Comparison of ENCODE assay signal across 1 cellular context in genomic region chr2:38394903-38395341, GRCh38.
A peak's percentile ranks its signal among the peaks of the same experiment; 100 is the strongest.
TF ChIP-seq lines count a peak whose summit lies in the region.

No MANE protein-coding gene starts in this region.

TF ChIP-seq in HEK293, 187 proteins besides CTCF, POLR2A, EP300 and RAD21 (continued from another document and continues in another):
- TF ChIP-seq ZBTB11 (tag by site-specific recombination; conservative IDR thresholded peaks at IDR 0.05; ENCODE audit: low read depth) (no peak), ZNF24 (tag by site-specific recombination; IDR thresholded peaks at IDR 0.05) (peak; percentile 92), BCL11A (tag by site-specific recombination; IDR thresholded peaks at IDR 0.05; ENCODE audit: low read depth) (peak; percentile 89), ZNF433 (tag by site-specific recombination; IDR thresholded peaks at IDR 0.05; ENCODE audit: low read depth) (no peak), ZSCAN30 (tag by site-specific recombination; IDR thresholded peaks at IDR 0.05) (peak; percentile 67), ZNF843 (tag by site-specific recombination; IDR thresholded peaks at IDR 0.05) (peak; percentile 97), ZNF169 (tag by site-specific recombination; IDR thresholded peaks at IDR 0.05) (no peak), ZBTB49 (tag by site-specific recombination; IDR thresholded peaks at IDR 0.05; ENCODE audit: low read depth) (no peak), ZFP37 (tag by site-specific recombination; IDR thresholded peaks at IDR 0.05) (peak; percentile 79; the same call in 1 of the 2 replicates), ZBTB17 (tag by site-specific recombination; IDR thresholded peaks at IDR 0.05) (peak; percentile 82), ZNF16 (tag by site-specific recombination; IDR thresholded peaks at IDR 0.05; ENCODE audit: low read depth) (no peak), ZNF600 (tag by site-specific recombination; IDR thresholded peaks at IDR 0.05) (peak; percentile 60), PRDM4 (tag by site-specific recombination; IDR thresholded peaks at IDR 0.05) (peak; percentile 87), HOXD13 (CRISPR knock-in tag; IDR thresholded peaks at IDR 0.05; ENCODE audit: borderline replicate concordance) (peak; percentile 96), ZNF768 (tag by site-specific recombination; IDR thresholded peaks at IDR 0.05) (no peak), ZNF335 (tag by site-specific recombination; conservative IDR thresholded peaks at IDR 0.05) (peak; percentile 61), ZNF558 (tag by site-specific recombination; IDR thresholded peaks at IDR 0.05) (peak; percentile 70), YY1 (tag by site-specific recombination; IDR thresholded peaks at IDR 0.05) (peak; percentile 49; the same call in 1 of the 2 replicates), ZNF366 (tag by site-specific recombination; conservative IDR thresholded peaks at IDR 0.05) (peak; percentile 95), ZBTB1 (tag by site-specific recombination; IDR thresholded peaks at IDR 0.05) (peak; percentile 75; the same call in 1 of the 2 replicates), ZBTB6 (tag by site-specific recombination; IDR thresholded peaks at IDR 0.05) (no peak), WT1 (tag by site-specific recombination; IDR thresholded peaks at IDR 0.05) (peak; percentile 62; the same call in 1 of the 2 replicates), ZBTB7A (tag by site-specific recombination; IDR thresholded peaks at IDR 0.05; ENCODE audit: low read depth) (no peak), ZNF501 (tag by site-specific recombination; IDR thresholded peaks at IDR 0.05) (peak; percentile 66; the same call in 1 of the 2 replicates), ZNF10 (tag by site-specific recombination; IDR thresholded peaks at IDR 0.05) (peak; percentile 67; the same call in 1 of the 2 replicates), ZNF449 (tag by site-specific recombination; IDR thresholded peaks at IDR 0.05) (peak; percentile 48), ZNF140 (tag by site-specific recombination; IDR thresholded peaks at IDR 0.05) (no peak), YY2 (tag by site-specific recombination; IDR thresholded peaks at IDR 0.05) (0 out of 2 replicates have a peak, but pooled peaks have one; percentile 44), ATF2 (tag by site-specific recombination; IDR thresholded peaks at IDR 0.05; ENCODE audit: low read depth) (peak; percentile 82), SETDB1 (IDR thresholded peaks at IDR 0.05; ENCODE audit: insufficient read length, low read length) (peak; percentile 8), ZNF555 (tag by site-specific recombination; conservative IDR thresholded peaks at IDR 0.05) (no peak), ZNF610 (tag by site-specific recombination; IDR thresholded peaks at IDR 0.05; ENCODE audit: borderline replicate concordance) (no peak), ZXDB (tag by site-specific recombination; IDR thresholded peaks at IDR 0.05) (peak; percentile 93), ZBTB44 (tag by site-specific recombination; IDR thresholded peaks at IDR 0.05) (peak; percentile 88), KLF17 (tag by site-specific recombination; IDR thresholded peaks at IDR 0.05) (no peak), ZNF660 (tag by site-specific recombination; IDR thresholded peaks at IDR 0.05) (peak; percentile 93), ZNF513 (tag by site-specific recombination; IDR thresholded peaks at IDR 0.05) (peak; percentile 40; the same call in 1 of the 2 replicates), ZNF394 (tag by site-specific recombination; IDR thresholded peaks at IDR 0.05; ENCODE audit: borderline replicate concordance) (peak; percentile 59; the same call in 1 of the 2 replicates), ZNF76 (tag by site-specific recombination; IDR thresholded peaks at IDR 0.05; ENCODE audit: borderline replicate concordance, low read depth) (peak; percentile 13; the same call in 1 of the 2 replicates), ZNF2 (tag by site-specific recombination; IDR thresholded peaks at IDR 0.05) (0 out of 2 replicates have a peak, but pooled peaks have one; percentile 49), ZFP69B (tag by site-specific recombination; IDR thresholded peaks at IDR 0.05) (peak; percentile 78), OVOL3 (tag by site-specific recombination; IDR thresholded peaks at IDR 0.05) (peak; percentile 85; the same call in 1 of the 2 replicates), PRDM6 (tag by site-specific recombination; IDR thresholded peaks at IDR 0.05) (peak; percentile 98), SP7 (tag by site-specific recombination; IDR thresholded peaks at IDR 0.05) (peak; percentile 98), ZNF473 (tag by site-specific recombination; IDR thresholded peaks at IDR 0.05) (no peak)
